Comparison of ENCODE assay signal across 27 cellular contexts in genomic region chr17:68762911-68763310, GRCh38.
"Had no signal": no experiment of that assay in that cellular context is flagged by ENCODE, and none has a peak within 500 bp of the region (broad histone marks: within the 10 kb centered on the region; RNA-seq: fewer than 3 reads in every experiment).

No MANE protein-coding gene starts in this region.

- DNase-seq: stimulated activated CD4-positive, alpha-beta T cell treated with anti-CD3 and anti-CD28 coated beads, Interleukin-2, amount 100 ng/mL, for 48 hours; stimulated activated CD4-positive, alpha-beta T cell treated with anti-CD3 and anti-CD28 coated beads, Interleukin-4, amount 100 ng/mL, for 1 hour; stimulated activated CD4-positive, alpha-beta T cell treated with anti-CD3 and anti-CD28 coated beads, Interleukin-4, amount 100 ng/mL, for 24 hours; stimulated activated CD4-positive, alpha-beta T cell treated with anti-CD3 and anti-CD28 coated beads, Interleukin-4, amount 100 ng/mL, for 4 hours; stimulated activated CD8-positive, alpha-beta memory T cell treated with anti-CD3 and anti-CD28 coated beads, Interleukin-4, amount 100 ng/mL, for 48 hours; stimulated activated naive B cell treated with anti-CD40 and anti-IgM and Interleukin-4, amounts not matched to agents 10 μg/mL and 1 μg/mL and 100 μg/mL, for 72 hours; stimulated activated naive CD4-positive, alpha-beta T cell; stimulated activated naive CD4-positive, alpha-beta T cell treated with Interleukin-2 at 50 U/mL for 16 hours; stimulated activated naive CD8-positive, alpha-beta T cell treated with anti-CD3 and anti-CD28 coated beads, Interleukin-15, amount 100 ng/mL, for 72 hours; stimulated activated naive CD8-positive, alpha-beta T cell treated with anti-CD3 and anti-CD28 coated beads, Interleukin-15, Interleukin-2, amounts not matched to agents 100 U/mL and 50 U/mL, for 24 hours; stomach; substantia nigra; testis; thyroid gland; tibial artery; transverse colon; trophoblast cell; upper lobe of left lung; upper lobe of right lung; uterus had no signal

- H3K27ac ChIP-seq: stomach, suprapubic skin, testis, thoracic aorta, thyroid gland, tibial artery, tibial nerve, transverse colon, upper lobe of left lung, upper lobe of right lung, uterus, vagina had no signal

- H3K4me3 ChIP-seq: stomach, suprapubic skin, testis, thoracic aorta, thyroid gland, tibial artery, tibial nerve, transverse colon, upper lobe of left lung, upper lobe of right lung, uterus, vagina had no signal

- ATAC-seq: stimulated activated effector memory CD8-positive, alpha-beta T cell treated with anti-CD3 and anti-CD28 coated beads, Interleukin-12 subunit alpha, Interleukin-12 subunit beta, amount 100 ng/mL, for 72 hours; stimulated activated memory B cell treated with anti-CD40 and anti-IgM and Interleukin-4, amounts not matched to agents 10 μg/mL and 1 μg/mL and 100 μg/mL, for 72 hours; stimulated activated naive B cell treated with anti-CD40 and anti-IgM and Interleukin-4, amounts not matched to agents 10 μg/mL and 1 μg/mL and 100 μg/mL, for 72 hours; upper lobe of right lung had no signal

- H3K9me3 ChIP-seq: stomach, suprapubic skin, testis, thoracic aorta, thyroid gland, tibial artery, tibial nerve, transverse colon, upper lobe of left lung, upper lobe of right lung, uterus, vagina had no signal

- FAIRE-seq: urothelium cell line had no signal

- H3K27me3 ChIP-seq: stomach, suprapubic skin, testis, thyroid gland, tibial artery, tibial nerve, transverse colon, upper lobe of left lung, upper lobe of right lung, uterus, vagina had no signal

- H3K36me3 ChIP-seq: stomach, suprapubic skin, thoracic aorta, thyroid gland, tibial artery, tibial nerve, transverse colon, upper lobe of left lung, upper lobe of right lung, uterus, vagina had no signal
